1 cellular context compared by ENCODE assay signal in genomic region chr9:36036780-36037579, GRCh38.
TF ChIP-seq lines count a peak whose summit lies in the region.

Gene RECK, plus strand, starts transcription at chr9:36036913. Its CDS starts 86 bp downstream, at chr9:36036999.

TF ChIP-seq in WTC11, 78 proteins besides CTCF, POLR2A, EP300 and RAD21 (continued from another document):
- 0 out of 2 replicates have a peak, but pooled peaks have one; percentile 28 for TF ChIP-seq E2F1 (CRISPR knock-in tag; IDR thresholded peaks at IDR 0.05)
- TF ChIP-seq FOXP1 (CRISPR knock-in tag; IDR thresholded peaks at IDR 0.05; ENCODE audit: borderline replicate concordance): peak; percentile 56; the same call in 1 of the 2 replicates
- TF ChIP-seq MAX (CRISPR knock-in tag; IDR thresholded peaks at IDR 0.05): peak; percentile 13; the same call in 1 of the 2 replicates
- TF ChIP-seq PRDM15 (CRISPR knock-in tag; IDR thresholded peaks at IDR 0.05): no peak
